Comparison of ENCODE assay signal across 17 cellular contexts in the genomic region with DNA sequence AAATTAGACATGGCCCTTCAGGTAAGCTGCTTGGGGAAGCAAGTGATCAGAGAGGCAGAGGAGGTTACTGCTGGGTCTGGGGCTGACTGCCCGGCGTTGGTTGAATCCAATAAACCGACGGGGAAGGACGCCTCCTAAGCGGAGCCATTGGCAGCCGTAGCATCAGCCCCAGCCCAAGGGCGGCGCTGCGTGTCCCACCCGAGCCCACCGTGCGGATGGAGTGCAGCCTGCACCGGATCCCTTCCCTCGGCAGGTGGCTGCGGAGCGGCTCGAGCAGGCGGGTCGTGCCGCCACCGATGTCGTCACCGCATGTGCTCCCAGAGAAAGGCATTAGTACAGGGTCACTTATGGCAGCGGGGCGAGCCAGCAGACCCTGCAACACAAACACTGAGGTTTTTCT.
DNase-seq lines count a peak whose midpoint lies in the region; ATAC-seq and TF ChIP-seq lines count a peak whose summit lies in the region.
"Had no signal": no experiment of that assay in that cellular context is flagged by ENCODE, and none has a peak within 500 bp of the region (broad histone marks: within the 10 kb centered on the region; RNA-seq: fewer than 3 reads in every experiment).

No MANE protein-coding gene starts in this region.

- H3K4ac ChIP-seq in mesenchymal stem cell (ENCODE audit: low read depth in 1 of 2, low read length in 2 of 2), result no peak overlapping the region

- no peak overlapping the region for H3K18ac ChIP-seq in mesenchymal stem cell (ENCODE audit: low read depth in 1 of 2, low read length in 2 of 2)

- DNase-seq in dorsolateral prefrontal cortex, result no peak
- DNase-seq in mesenchymal stem cell, result peak; percentile 8
- DNase-seq in activated T-helper 1 cell treated with anti-CD3 and anti-CD28 coated beads, Interleukin-12 subunit alpha, Interleukin-12 subunit beta, Interleukin-2, Interleukin-4 antibody, amounts not matched to agents 30 ng/mL and 10 ng/mL and 1 ng/mL, durations not matched to agents 14 hours and 24 hours and 36 hours (ENCODE audit: low spot score), result no peak
- DNase-seq: activated CD4-positive, alpha-beta T cell treated with anti-CD3 and anti-CD28 coated beads, Interleukin-2, amount 10 ng/mL, durations not matched to agents 24 days and 14 days; activated naive CD8-positive, alpha-beta T cell treated with anti-CD3 and anti-CD28 coated beads, Interleukin-2, amount 50 U/mL, for 24 hours; activated T-cell treated with anti-CD3 and anti-CD28 coated beads, Interleukin-2, amount 50 U/mL, for 48 hours; cerebellar nuclear complex; DMS 273 treated with DMSO at 0.1 percent for 48 hours; NCI-H1694; NCI-H446 treated with DMSO at 0.1 percent for 48 hours; thyroid gland had no signal

- H2BK15ac ChIP-seq in mesenchymal stem cell (ENCODE audit: low read depth, poor library complexity, severe bottlenecking), result no peak overlapping the region

- H3K4me1 ChIP-seq in HUES48 (ENCODE audit: control insufficient read depth, insufficient read depth, low read length) (peaks cover 9% of the 10 kb centered on the region), mesenchymal stem cell (ENCODE audit: control insufficient read depth, insufficient read depth, low read depth, low read length) (peaks cover 4% of the 10 kb centered on the region), skeletal muscle tissue (ENCODE audit: control insufficient read depth in 3 of 3, insufficient read depth in 3 of 3, low read length in 3 of 3) (peaks cover 0 to 8% (median 0%) of the 10 kb centered on the region in 3 donors)

- no peaks in the 10 kb centered on the region for H3K9me3 Mint-ChIP-seq in activated T-helper 1 cell treated with anti-CD3 and anti-CD28 coated beads, Interleukin-12 subunit alpha, Interleukin-12 subunit beta, Interleukin-2, Interleukin-4 antibody, amounts not matched to agents 30 ng/mL and 10 ng/mL and 1 ng/mL, durations not matched to agents 14 hours and 24 hours and 36 hours
- H3K9me3 Mint-ChIP-seq: activated CD4-positive, alpha-beta T cell treated with anti-CD3 and anti-CD28 coated beads, Interleukin-2, amount 10 ng/mL, durations not matched to agents 24 days and 14 days; activated naive CD8-positive, alpha-beta T cell treated with anti-CD3 and anti-CD28 coated beads, Interleukin-2, amount 50 U/mL, for 24 hours had no signal

- no peak for TF ChIP-seq CTCF in dorsolateral prefrontal cortex (IDR thresholded peaks at IDR 0.05 in 54 of 56, conservative IDR thresholded peaks at IDR 0.05 in 2 of 56; ENCODE audit: low read depth in 1 of 56, partially characterized antibody in 56 of 56)

- H3K4me3 Mint-ChIP-seq in activated T-helper 1 cell treated with anti-CD3 and anti-CD28 coated beads, Interleukin-12 subunit alpha, Interleukin-12 subunit beta, Interleukin-2, Interleukin-4 antibody, amounts not matched to agents 30 ng/mL and 10 ng/mL and 1 ng/mL, durations not matched to agents 14 hours and 24 hours and 36 hours, result no peak overlapping the region
- H3K4me3 Mint-ChIP-seq: activated CD4-positive, alpha-beta T cell treated with anti-CD3 and anti-CD28 coated beads, Interleukin-2, amount 10 ng/mL, durations not matched to agents 24 days and 14 days; activated naive CD8-positive, alpha-beta T cell treated with anti-CD3 and anti-CD28 coated beads, Interleukin-2, amount 50 U/mL, for 24 hours had no signal

- H3K23ac ChIP-seq in mesenchymal stem cell (ENCODE audit: low read length in 2 of 2), result peak overlapping the region in 1 of 2 experiments; percentile 6

- no peaks in the 10 kb centered on the region for H3K79me1 ChIP-seq in mesenchymal stem cell (replicated peaks; ENCODE audit: low read length, poor library complexity, severe bottlenecking)

- no peak overlapping the region for H2AFZ ChIP-seq in mesenchymal stem cell (ENCODE audit: low read depth, low read length)

- WGBS in mesenchymal stem cell, result 4% methylated on average over 26 of the region's 26 CpGs

- no peak overlapping the region for H2BK120ac ChIP-seq in mesenchymal stem cell (ENCODE audit: low read depth, low read length)

- H4K8ac ChIP-seq in mesenchymal stem cell (ENCODE audit: low read length), result no peak overlapping the region

- no peaks in the 10 kb centered on the region for H3K4me1 Mint-ChIP-seq in activated T-helper 1 cell treated with anti-CD3 and anti-CD28 coated beads, Interleukin-12 subunit alpha, Interleukin-12 subunit beta, Interleukin-2, Interleukin-4 antibody, amounts not matched to agents 30 ng/mL and 10 ng/mL and 1 ng/mL, durations not matched to agents 14 hours and 24 hours and 36 hours (ENCODE audit: low read depth)
- H3K4me1 Mint-ChIP-seq: activated CD4-positive, alpha-beta T cell treated with anti-CD3 and anti-CD28 coated beads, Interleukin-2, amount 10 ng/mL, durations not matched to agents 24 days and 14 days had no signal

- intact Hi-C loops in dorsolateral prefrontal cortex (cut with DNase I), result no loop called here
- intact Hi-C loops in activated T-helper 1 cell treated with anti-CD3 and anti-CD28 coated beads, Interleukin-12 subunit alpha, Interleukin-12 subunit beta, Interleukin-2, Interleukin-4 antibody, amounts not matched to agents 30 ng/mL and 10 ng/mL and 1 ng/mL, durations not matched to agents 14 hours and 24 hours and 36 hours (cut with micrococcal nuclease), result no loop called here

- H3K27me3 ChIP-seq in HUES48 (ENCODE audit: control insufficient read depth, insufficient read depth, low read length) (peaks cover 36% of the 10 kb centered on the region), dorsolateral prefrontal cortex (peaks cover 0 to 57% (median 18%) of the 10 kb centered on the region in 45 donors), mesenchymal stem cell (ENCODE audit: control insufficient read depth in 1 of 2, insufficient read depth in 1 of 2, low read length in 2 of 2) (no peaks in the 10 kb centered on the region), skeletal muscle tissue (ENCODE audit: control insufficient read depth in 3 of 3, insufficient read depth in 3 of 3, low read length in 3 of 3) (no peaks in the 10 kb centered on the region)
- H3K27me3 ChIP-seq: thyroid gland had no signal

- H3K4me3 ChIP-seq in HUES48 (ENCODE audit: low read depth, low read length) (peak overlapping the region; percentile 48), dorsolateral prefrontal cortex (peak overlapping the region in 46 of 59 donors; percentile 3 to 60 (median 29)), mesenchymal stem cell (ENCODE audit: insufficient read depth in 1 of 2, low read depth in 1 of 2, low read length in 2 of 2) (peak overlapping the region; percentile 41 to 43), skeletal muscle tissue (ENCODE audit: low read length in 3 of 3) (peak overlapping the region; percentile 38 to 70 (median 57))
- H3K4me3 ChIP-seq: thyroid gland had no signal

- no peaks in the 10 kb centered on the region for H3K27me3 Mint-ChIP-seq in activated T-helper 1 cell treated with anti-CD3 and anti-CD28 coated beads, Interleukin-12 subunit alpha, Interleukin-12 subunit beta, Interleukin-2, Interleukin-4 antibody, amounts not matched to agents 30 ng/mL and 10 ng/mL and 1 ng/mL, durations not matched to agents 14 hours and 24 hours and 36 hours (ENCODE audit: insufficient read depth)
- H3K27me3 Mint-ChIP-seq: activated CD4-positive, alpha-beta T cell treated with anti-CD3 and anti-CD28 coated beads, Interleukin-2, amount 10 ng/mL, durations not matched to agents 24 days and 14 days; activated naive CD8-positive, alpha-beta T cell treated with anti-CD3 and anti-CD28 coated beads, Interleukin-2, amount 50 U/mL, for 24 hours had no signal

- H3K9ac ChIP-seq in HUES48 (ENCODE audit: low read depth, low read length) (peak overlapping the region; percentile 46; the same call in 1 of the 2 replicates), mesenchymal stem cell (ENCODE audit: low read length) (peak overlapping the region; percentile 30), skeletal muscle tissue (ENCODE audit: low read depth in 1 of 3, low read length in 3 of 3) (peak overlapping the region in 2 of 3 donors; percentile 59 to 64)

- H3K4me2 ChIP-seq in mesenchymal stem cell (ENCODE audit: low read length, poor library complexity, severe bottlenecking), result peak overlapping the region; percentile 60

- H2BK12ac ChIP-seq in mesenchymal stem cell (ENCODE audit: low read length in 2 of 2), result no peak overlapping the region

- peak overlapping the region in 1 of 2 experiments; percentile 30 for H3K14ac ChIP-seq in mesenchymal stem cell (ENCODE audit: low read length in 2 of 2)

- H2AK5ac ChIP-seq in mesenchymal stem cell (ENCODE audit: low read length, severe bottlenecking), result no peak overlapping the region

- H3K36me3 ChIP-seq in HUES48 (ENCODE audit: control insufficient read depth, insufficient read depth, low read length) (no peaks in the 10 kb centered on the region), mesenchymal stem cell (ENCODE audit: control insufficient read depth in 1 of 2, insufficient read depth in 2 of 2, low read depth in 1 of 2, low read length in 2 of 2) (peaks cover 0 to 15% of the 10 kb centered on the region in 2 experiments), skeletal muscle tissue (ENCODE audit: control insufficient read depth in 3 of 3, insufficient read depth in 3 of 3, low read length in 3 of 3) (peaks cover 0 to 4% (median 0%) of the 10 kb centered on the region in 3 donors)

- H3K27ac ChIP-seq in HUES48 (ENCODE audit: low read depth, low read length), result no peak overlapping the region
- no peak overlapping the region for H3K27ac ChIP-seq in dorsolateral prefrontal cortex
- H3K27ac ChIP-seq in mesenchymal stem cell (ENCODE audit: low read length, poor library complexity, severe bottlenecking), result no peak overlapping the region
- no peak overlapping the region for H3K27ac ChIP-seq in skeletal muscle tissue (ENCODE audit: low read depth, low read length)
- H3K27ac ChIP-seq: HL-60, thyroid gland had no signal

- ATAC-seq in HG03521 (IDR thresholded peaks at IDR 0.05; ENCODE audit: unreplicated experiment), result no peak
- no peak for ATAC-seq in GM18907 (IDR thresholded peaks at IDR 0.05; ENCODE audit: unreplicated experiment)
- ATAC-seq in GM18861 (IDR thresholded peaks at IDR 0.05; ENCODE audit: unreplicated experiment), result no peak
- ATAC-seq: activated naive CD8-positive, alpha-beta T cell treated with anti-CD3 and anti-CD28 coated beads, Interleukin-2, amount 50 U/mL, for 24 hours had no signal

- no peak overlapping the region for H3K27ac Mint-ChIP-seq in activated T-helper 1 cell treated with anti-CD3 and anti-CD28 coated beads, Interleukin-12 subunit alpha, Interleukin-12 subunit beta, Interleukin-2, Interleukin-4 antibody, amounts not matched to agents 30 ng/mL and 10 ng/mL and 1 ng/mL, durations not matched to agents 14 hours and 24 hours and 36 hours
- H3K27ac Mint-ChIP-seq: activated CD4-positive, alpha-beta T cell treated with anti-CD3 and anti-CD28 coated beads, Interleukin-2, amount 10 ng/mL, durations not matched to agents 24 days and 14 days; activated naive CD8-positive, alpha-beta T cell treated with anti-CD3 and anti-CD28 coated beads, Interleukin-2, amount 50 U/mL, for 24 hours had no signal

- no peak overlapping the region for H4K91ac ChIP-seq in mesenchymal stem cell (ENCODE audit: low read length)

- H3K9me3 ChIP-seq in HUES48 (ENCODE audit: control insufficient read depth, insufficient read depth, low read length) (no peaks in the 10 kb centered on the region), mesenchymal stem cell (ENCODE audit: control insufficient read depth, low read length) (no peaks in the 10 kb centered on the region), skeletal muscle tissue (ENCODE audit: control insufficient read depth in 3 of 3, low read length in 3 of 3) (no peaks in the 10 kb centered on the region)
- H3K9me3 ChIP-seq: thyroid gland had no signal

- peaks cover 33% of the 10 kb centered on the region for H3K36me3 Mint-ChIP-seq in activated T-helper 1 cell treated with anti-CD3 and anti-CD28 coated beads, Interleukin-12 subunit alpha, Interleukin-12 subunit beta, Interleukin-2, Interleukin-4 antibody, amounts not matched to agents 30 ng/mL and 10 ng/mL and 1 ng/mL, durations not matched to agents 14 hours and 24 hours and 36 hours (ENCODE audit: low read depth)

- no peak overlapping the region for H2BK5ac ChIP-seq in mesenchymal stem cell (ENCODE audit: low read depth, low read length, poor library complexity, severe bottlenecking)
